22 cellular contexts compared by ENCODE assay signal in the genomic region with DNA sequence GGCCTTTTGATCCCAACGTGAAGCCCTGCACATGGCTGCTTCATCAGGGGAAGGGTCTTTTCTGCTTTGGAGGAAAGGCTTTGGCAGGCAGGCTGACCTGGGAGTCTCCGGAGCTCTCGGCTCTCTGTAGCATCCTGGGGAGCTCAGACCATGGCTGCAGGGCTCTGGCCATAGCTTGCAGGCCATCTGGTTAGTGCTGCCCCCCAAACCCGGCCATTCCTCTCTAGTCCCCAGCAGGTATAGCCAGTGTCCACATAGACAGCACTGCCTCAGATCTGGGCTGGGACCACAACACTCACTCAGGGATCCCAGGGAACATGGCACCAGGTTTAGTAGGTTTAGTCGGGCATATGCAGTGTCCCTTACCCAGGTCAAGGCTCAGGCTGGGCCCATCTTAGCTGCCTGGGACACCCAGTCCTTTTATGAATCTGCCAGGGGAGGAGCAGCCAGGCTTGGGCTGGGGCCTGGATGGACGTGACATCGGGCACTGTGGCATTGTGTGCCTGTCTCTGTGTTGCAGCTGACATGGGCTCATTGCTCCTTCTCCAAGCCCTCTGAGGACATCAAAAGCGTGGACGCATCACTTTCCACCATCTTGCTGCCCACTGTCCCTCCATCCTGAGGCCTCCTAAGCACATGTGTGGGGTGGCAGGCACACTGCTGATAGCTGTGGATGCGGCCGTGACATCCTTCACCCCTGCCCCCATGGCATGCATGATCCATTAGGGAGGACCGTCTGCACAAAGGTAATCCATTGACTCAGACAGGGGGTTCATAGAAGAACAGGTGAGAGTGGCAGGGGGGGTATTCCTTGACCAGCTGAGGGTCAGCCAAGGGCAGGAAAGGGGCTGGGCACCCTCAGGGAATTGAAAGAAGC. TPM values are rescaled to one million over a fixed set of nuclear protein-coding genes. Genes with fewer than 3 reads are reported as not detected.
DNase-seq lines count a peak whose midpoint lies in the region; ATAC-seq and TF ChIP-seq lines count a peak whose summit lies in the region.
"Had no signal": no experiment of that assay in that cellular context is flagged by ENCODE, and none has a peak within 500 bp of the region (broad histone marks: within the 10 kb centered on the region; RNA-seq: fewer than 3 reads in every experiment).

No MANE protein-coding gene starts in this region.

- H3K9me3 ChIP-seq in WERI-Rb-1 (ENCODE audit: severe bottlenecking) (no peaks in the 10 kb centered on the region), mucosa of descending colon (no peaks in the 10 kb centered on the region), stomach (no peaks in the 10 kb centered on the region)
- H3K9me3 ChIP-seq: gastrocnemius medialis, pancreas, SJCRH30 had no signal

- TF ChIP-seq CTCF in WERI-Rb-1 (IDR thresholded peaks at IDR 0.05; ENCODE audit: low read depth, low read length) (no peak), mucosa of descending colon (IDR thresholded peaks at IDR 0.05) (no peak), stomach (IDR thresholded peaks at IDR 0.05) (no peak), nephron progenitor cell (IDR thresholded peaks at IDR 0.05) (no peak)

- H3K4me1 ChIP-seq in mucosa of descending colon (ENCODE audit: low read depth) = peaks cover 17% of the 10 kb centered on the region
- H3K4me1 ChIP-seq in stomach = peaks cover 8 to 29% (median 23%) of the 10 kb centered on the region in 4 donors
- H3K4me1 ChIP-seq: pancreas, SJCRH30 had no signal

- no peak overlapping the region for H3K27ac Mint-ChIP-seq in nephron progenitor cell
- H3K27ac Mint-ChIP-seq: activated B cell treated with CpG ODN at 0.5 μM for 24 hours; activated naive CD4-positive, alpha-beta T cell treated with anti-CD3 and anti-CD28 coated beads, Interleukin-2, amount 50 U/mL, for 24 hours had no signal

- WGBS in stomach, 5 donors = 67 to 84% (median 77%) methylated on average over 11 to 12 of the region's 12 CpGs

- H3K9me3 Mint-ChIP-seq in nephron progenitor cell = no peaks in the 10 kb centered on the region
- H3K9me3 Mint-ChIP-seq: activated B cell treated with CpG ODN at 0.5 μM for 24 hours; activated naive CD4-positive, alpha-beta T cell treated with anti-CD3 and anti-CD28 coated beads, Interleukin-2, amount 50 U/mL, for 24 hours; CD4-positive, alpha-beta memory T cell had no signal

- TF ChIP-seq EP300 in stomach (IDR thresholded peaks at IDR 0.05) = no peak

- H3K4me3 ChIP-seq in WERI-Rb-1 (ENCODE audit: low read depth, low read length) = no peak overlapping the region
- H3K4me3 ChIP-seq in mucosa of descending colon = peak overlapping the region; percentile 22
- H3K4me3 ChIP-seq in stomach = peak overlapping the region; percentile 16 to 44 (median 22)
- H3K4me3 ChIP-seq: gastrocnemius medialis, pancreas, SJCRH30 had no signal

- H3K27me3 ChIP-seq in WERI-Rb-1 (ENCODE audit: insufficient read depth, low read depth, severe bottlenecking) (no peaks in the 10 kb centered on the region), stomach (no peaks in the 10 kb centered on the region)
- H3K27me3 ChIP-seq: brain microvascular endothelial cell, gastrocnemius medialis, pancreas, SJCRH30 had no signal

- H3K27ac ChIP-seq in WERI-Rb-1 = no peak overlapping the region
- peak overlapping the region; percentile 66 to 84 (median 78) for H3K27ac ChIP-seq in stomach
- H3K27ac ChIP-seq: brain microvascular endothelial cell, gastrocnemius medialis, pancreas, SJCRH30 had no signal

- H3K36me3 ChIP-seq in WERI-Rb-1 (no peaks in the 10 kb centered on the region), mucosa of descending colon (ENCODE audit: low read depth) (no peaks in the 10 kb centered on the region), stomach (peaks cover 0 to 20% (median 7%) of the 10 kb centered on the region in 4 donors)
- H3K36me3 ChIP-seq: brain microvascular endothelial cell, gastrocnemius medialis, pancreas, SJCRH30 had no signal

- no peak for TF ChIP-seq POLR2A in stomach (IDR thresholded peaks at IDR 0.05)

- H3K36me3 Mint-ChIP-seq in nephron progenitor cell (ENCODE audit: low read depth) = peaks cover under 1% of the 10 kb centered on the region
- H3K36me3 Mint-ChIP-seq: activated naive CD4-positive, alpha-beta T cell treated with anti-CD3 and anti-CD28 coated beads, Interleukin-2, amount 50 U/mL, for 24 hours had no signal

- H3K27me3 Mint-ChIP-seq in nephron progenitor cell (ENCODE audit: low read depth, poor library complexity) = peaks cover 13% of the 10 kb centered on the region
- H3K27me3 Mint-ChIP-seq: activated B cell treated with CpG ODN at 0.5 μM for 24 hours; activated naive CD4-positive, alpha-beta T cell treated with anti-CD3 and anti-CD28 coated beads, Interleukin-2, amount 50 U/mL, for 24 hours; CD4-positive, alpha-beta memory T cell had no signal

- intact Hi-C loops in mucosa of descending colon (cut with DNase I, micrococcal nuclease) (no loop called here), stomach (cut with DNase I; ENCODE audit: low total_unique reads) (no loop called here)

- no peak overlapping the region for H3K4me3 Mint-ChIP-seq in nephron progenitor cell
- H3K4me3 Mint-ChIP-seq: activated B cell treated with CpG ODN at 0.5 μM for 24 hours; activated naive CD4-positive, alpha-beta T cell treated with anti-CD3 and anti-CD28 coated beads, Interleukin-2, amount 50 U/mL, for 24 hours; CD4-positive, alpha-beta memory T cell had no signal

- H3K4me1 Mint-ChIP-seq in nephron progenitor cell = peaks cover 8% of the 10 kb centered on the region
- H3K4me1 Mint-ChIP-seq: activated B cell treated with CpG ODN at 0.5 μM for 24 hours; activated naive CD4-positive, alpha-beta T cell treated with anti-CD3 and anti-CD28 coated beads, Interleukin-2, amount 50 U/mL, for 24 hours had no signal

- DNase-seq in activated gamma-delta T cell treated with Interleukin-2 at 50 U/mL for 16 hours = peak; percentile 2
- no peak for DNase-seq in activated gamma-delta T cell (lab: John Stamatoyannopoulos, UW)
- DNase-seq in WERI-Rb-1 = peak; percentile 3
- DNase-seq in mucosa of descending colon = peak in 2 of 3 donors; percentile 37 to 46
- DNase-seq in stomach = no peak
- no peak for DNase-seq in SK-N-DZ (ENCODE audit: low spot score)
- no peak for DNase-seq in nephron progenitor cell
- no peak for DNase-seq in T1000 (lab: John Stamatoyannopoulos, UW)
- DNase-seq: activated B cell treated with CpG ODN at 0.5 μM for 24 hours; brain microvascular endothelial cell; CD4-positive, alpha-beta memory T cell; dermis blood vessel endothelial cell; DMS79 treated with DMSO at 0.1 percent for 48 hours; erythroblast; gastrocnemius medialis; GOT3; NCI-H1105; NCI-H526 treated with DMSO at 0.1 percent for 48 hours; SJCRH30; T-helper 2 cell had no signal

- peak; percentile 4 for ATAC-seq in mucosa of descending colon
- ATAC-seq: gastrocnemius medialis had no signal

RNA-seq across cellular contexts. Expression of a gene that starts 19.2 kb away (rescaled TPM):
- total RNA-seq in mucosa of descending colon (100 to 1,000 TPM in 1 of 3 donors, 10 to 100 TPM in 2; 47.1 to 132 (median 76.8) TPM), stomach (10 to 100 TPM; 11.7 to 68.9 (median 21.9) TPM)
- 10 to 100 TPM in 1 of 3 donors, 1 to 10 TPM in 2; 8.5 to 12.8 (median 9.8) TPM for polyA plus RNA-seq in stomach
- not detected in 2 replicates for polyA plus RNA-seq in SK-N-DZ (2014; cell fraction: cytosol; rRNA removed)
- 0.16 TPM in 1 of 2 replicates, not detected in the other for polyA plus RNA-seq in SK-N-DZ (2014; cell fraction: nucleus; rRNA removed)

RNA-seq across cellular contexts. Expression of a gene that starts 19.6 kb away (rescaled TPM):
- total RNA-seq in mucosa of descending colon (10 to 100 TPM; 34.0 to 55.5 (median 40.4) TPM), stomach (100 to 1,000 TPM in 1 of 5 donors, 10 to 100 TPM in 4; 26.6 to 197 (median 58.3) TPM)
- polyA plus RNA-seq in stomach = 10 to 100 TPM; 17.7 to 38.0 (median 23.3) TPM
- 33.5 and 49.4 TPM in 2 replicates for polyA plus RNA-seq in SK-N-DZ (2014; cell fraction: cytosol; rRNA removed)
- 222 and 266 TPM in 2 replicates for polyA plus RNA-seq in SK-N-DZ (2014; cell fraction: nucleus; rRNA removed)

RNA-seq across cellular contexts. Expression of a gene that starts 37.8 kb away (rescaled TPM):
- total RNA-seq in mucosa of descending colon = 100 to 1,000 TPM in 1 of 3 donors, 10 to 100 TPM in 2; 76.4 to 119 (median 76.9) TPM
- 100 to 1,000 TPM in 3 of 5 donors, 10 to 100 TPM in 2; 32.7 to 196 (median 145) TPM for total RNA-seq in stomach
- 100 to 1,000 TPM in 2 of 3 donors, 10 to 100 TPM in 1; 93.9 to 136 (median 113) TPM for polyA plus RNA-seq in stomach
- polyA plus RNA-seq in SK-N-DZ (2014; cell fraction: cytosol; rRNA removed) = 20.9 and 24.6 TPM in 2 replicates
- 52.1 and 94.9 TPM in 2 replicates for polyA plus RNA-seq in SK-N-DZ (2014; cell fraction: nucleus; rRNA removed)

RNA-seq across cellular contexts. Expression of a gene that starts 45.9 kb away (rescaled TPM):
- 1 to 10 TPM; 3.5 to 5.3 (median 4.3) TPM for total RNA-seq in mucosa of descending colon
- 10 to 100 TPM in 1 of 5 donors, 1 to 10 TPM in 4; 1.3 to 71.5 (median 2.2) TPM for total RNA-seq in stomach
- polyA plus RNA-seq in stomach = 1 to 10 TPM; 2.7 to 7.0 (median 6.7) TPM
- 8.2 and 11.3 TPM in 2 replicates for polyA plus RNA-seq in SK-N-DZ (2014; cell fraction: cytosol; rRNA removed)
- 3.3 and 6.3 TPM in 2 replicates for polyA plus RNA-seq in SK-N-DZ (2014; cell fraction: nucleus; rRNA removed)

RNA-seq across cellular contexts. Expression of a gene that starts 48.3 kb away (rescaled TPM):
- 10 to 100 TPM; 23.0 to 32.7 (median 23.5) TPM for total RNA-seq in mucosa of descending colon
- 10 to 100 TPM in 4 of 5 donors, 1 to 10 TPM in 1; 8.3 to 79.4 (median 20.4) TPM for total RNA-seq in stomach
- polyA plus RNA-seq in stomach = 1 to 10 TPM; 3.1 to 8.4 (median 5.8) TPM
- 11.4 and 18.0 TPM in 2 replicates for polyA plus RNA-seq in SK-N-DZ (2014; cell fraction: cytosol; rRNA removed)
- polyA plus RNA-seq in SK-N-DZ (2014; cell fraction: nucleus; rRNA removed) = 16.7 and 28.4 TPM in 2 replicates

Comparison
In these comparisons a context has a peak if more than half of its experiments do, and no peak if none do; other contexts are left out.
1. DNase-seq: peak in activated gamma-delta T cell treated with Interleukin-2 at 50 U/mL for 16 hours (single experiment), WERI-Rb-1 (single experiment) and mucosa of descending colon (2 of 3); none in activated gamma-delta T cell (single experiment), stomach (single experiment), SK-N-DZ (single experiment), nephron progenitor cell (single experiment) and T1000 (single experiment).